Comparison of ENCODE assay signal across 11 cellular contexts in the genomic region with DNA sequence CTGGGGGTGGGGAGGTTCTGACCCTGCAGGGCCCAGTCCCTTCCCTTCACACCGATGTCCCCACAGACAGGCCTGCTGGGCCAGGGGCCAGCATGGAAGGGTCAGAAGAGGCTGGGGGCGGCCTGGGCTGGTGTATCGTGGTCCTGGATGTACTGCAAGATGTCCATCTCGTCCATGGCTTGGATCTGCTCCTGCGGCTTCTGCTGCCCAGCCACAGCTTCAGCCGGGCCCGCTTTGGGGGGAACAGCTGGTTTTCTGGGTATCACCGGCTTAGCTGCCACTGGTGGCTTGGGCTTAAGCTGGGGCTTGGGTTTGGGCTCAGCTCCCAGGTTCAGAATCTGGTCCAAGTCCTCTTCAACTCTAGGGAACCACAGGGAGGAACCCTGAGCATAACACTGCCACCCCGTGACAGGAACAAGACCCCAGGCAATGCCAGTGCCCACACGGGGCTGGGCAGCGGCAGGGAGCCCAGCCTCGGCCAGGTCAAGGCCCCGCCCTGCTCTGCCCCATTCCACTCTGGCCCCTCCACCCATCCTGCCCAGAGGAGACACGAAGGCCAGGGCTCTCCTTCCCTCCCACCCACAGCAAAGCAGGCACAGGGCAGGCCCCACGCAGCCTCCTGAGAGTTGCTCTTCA. TPM values are rescaled to one million over a fixed set of nuclear protein-coding genes. Genes with fewer than 3 reads are reported as not detected.
DNase-seq lines count a peak whose midpoint lies in the region; ATAC-seq and TF ChIP-seq lines count a peak whose summit lies in the region.
"Had no signal": no experiment of that assay in that cellular context is flagged by ENCODE, and none has a peak within 500 bp of the region (broad histone marks: within the 10 kb centered on the region; RNA-seq: fewer than 3 reads in every experiment).

No MANE protein-coding gene starts in this region.

- H3K27me3 ChIP-seq in RWPE2 (ENCODE audit: insufficient read depth, poor library complexity, severe bottlenecking) (no peaks in the 10 kb centered on the region), fibroblast of lung (ENCODE audit: control insufficient read depth, insufficient read depth, low read length) (no peaks in the 10 kb centered on the region), testis (no peaks in the 10 kb centered on the region)

- no peak overlapping the region for H3K4me2 ChIP-seq in fibroblast of lung (ENCODE audit: extremely low read depth, insufficient read depth, low read length)

- H3K36me3 ChIP-seq in RWPE2 (ENCODE audit: low read depth): no peaks in the 10 kb centered on the region
- H3K36me3 ChIP-seq in fibroblast of lung (ENCODE audit: control insufficient read depth, insufficient read depth, low read length): peaks cover 4% of the 10 kb centered on the region
- H3K36me3 ChIP-seq in testis (ENCODE audit: low read depth, missing control alignments): no peaks in the 10 kb centered on the region

- peaks cover 20% of the 10 kb centered on the region for H3K4me1 ChIP-seq in RWPE2 (ENCODE audit: insufficient read depth, poor library complexity, severe bottlenecking)
- H3K4me1 ChIP-seq in fibroblast of lung (ENCODE audit: control insufficient read depth, extremely low read depth, insufficient read depth, low read length): peaks cover 28% of the 10 kb centered on the region
- peaks cover 41% of the 10 kb centered on the region for H3K4me1 ChIP-seq in testis

- H2AFZ ChIP-seq in fibroblast of lung (ENCODE audit: low read length): no peak overlapping the region

- ATAC-seq in RWPE2 (ENCODE audit: low read depth) (no peak), GM21717 (IDR thresholded peaks at IDR 0.05; ENCODE audit: unreplicated experiment) (no peak)
- ATAC-seq: activated CD8-positive, alpha-beta memory T cell treated with anti-CD3 and anti-CD28 coated beads, Interleukin-2, amount 10 ng/mL, durations not matched to agents 7 days and 5 days had no signal

- H3K4me3 ChIP-seq in RWPE2 (ENCODE audit: severe bottlenecking) (no peak overlapping the region), fibroblast of lung (replicated peaks in 1 of 4; ENCODE audit: control extremely low read depth in 1 of 4, insufficient read depth in 1 of 4, low read depth in 3 of 4, low read length in 4 of 4) (no peak overlapping the region), testis (no peak overlapping the region)

- no peaks in the 10 kb centered on the region for H3K9me3 ChIP-seq in RWPE2 (ENCODE audit: severe bottlenecking)
- H3K9me3 ChIP-seq in fibroblast of lung (ENCODE audit: control insufficient read depth, insufficient read depth, low read depth, low read length): no peaks in the 10 kb centered on the region
- H3K9me3 ChIP-seq in testis: no peaks in the 10 kb centered on the region

- H3K79me2 ChIP-seq in fibroblast of lung (ENCODE audit: control insufficient read depth, insufficient read depth, low read length): no peaks in the 10 kb centered on the region

- peak overlapping the region; percentile 36 for H3K9ac ChIP-seq in fibroblast of lung (ENCODE audit: insufficient read depth, low read length)

- intact Hi-C loops in testis (cut with DNase I; ENCODE audit: low total_unique reads): no loop called here

- 78 to 87% methylated on average over 11 to 15 of the region's 15 CpGs for WGBS in testis, 2 donors

- peak; percentile 44 for DNase-seq in RWPE2 (ENCODE audit: low spot score)
- no peak for DNase-seq in fibroblast of lung (ENCODE audit: low read depth in 2 of 2)
- DNase-seq in myocyte (ENCODE audit: low read depth): peak; percentile 33
- DNase-seq in testis: no peak
- no peak for DNase-seq in DMS79 (lab: John Stamatoyannopoulos, UW)
- DNase-seq in A172 (ENCODE audit: low spot score): no peak
- DNase-seq in cerebellum (ENCODE audit: low spot score): no peak
- DNase-seq: activated CD8-positive, alpha-beta memory T cell treated with anti-CD3 and anti-CD28 coated beads, Interleukin-2, amount 10 ng/mL, durations not matched to agents 7 days and 5 days; COR-L47; NCI-H1105 treated with DMSO at 0.1 percent for 48 hours had no signal

- H3K27ac ChIP-seq in RWPE2 (ENCODE audit: poor library complexity, severe bottlenecking): peak overlapping the region; percentile 63
- H3K27ac ChIP-seq in fibroblast of lung (ENCODE audit: insufficient read depth, low read length): peak overlapping the region; percentile 92
- H3K27ac ChIP-seq in testis: peak overlapping the region; percentile 96

- no peaks in the 10 kb centered on the region for H4K20me1 ChIP-seq in fibroblast of lung (ENCODE audit: control insufficient read depth, extremely low read depth, insufficient read depth, low read length)

- no peak for TF ChIP-seq CTCF in RWPE2 (IDR thresholded peaks at IDR 0.05; ENCODE audit: poor library complexity, severe bottlenecking)
- TF ChIP-seq CTCF in fibroblast of lung (conservative IDR thresholded peaks at IDR 0.05 in 1 of 2, IDR thresholded peaks at IDR 0.05 in 1 of 2; ENCODE audit: low read depth in 1 of 2, low read length in 2 of 2): no peak
- TF ChIP-seq CTCF in testis (IDR thresholded peaks at IDR 0.05): no peak

- no peak for TF ChIP-seq POLR2A in testis (IDR thresholded peaks at IDR 0.05)

RNA-seq across cellular contexts. Expression of a gene that starts 31.9 kb away (rescaled TPM):
- 32.4 and 38.1 TPM in 2 replicates for total RNA-seq in fibroblast of lung
- 17.8 and 21.6 TPM in 2 replicates for polyA plus RNA-seq in fibroblast of lung
- 23.7 and 27.9 TPM in 2 replicates for polyA plus RNA-seq in fibroblast of lung (2012)
- polyA minus RNA-seq in fibroblast of lung (ENCODE audit: low replicate concordance): 29.4 and 34.9 TPM in 2 replicates
- total RNA-seq in myocyte: 24.9 and 35.0 TPM in 2 replicates
- 21.2 TPM for polyA plus RNA-seq in myocyte (2012)
- total RNA-seq in testis: 10 to 100 TPM; 23.5 to 31.6 TPM
- 25.0 TPM for polyA plus RNA-seq in testis (ENCODE audit: insufficient read depth, low read depth, low replicate concordance)
- total RNA-seq in A172 (2014; rRNA removed; shearing (Covaris generic)): 32.3 and 43.9 TPM in 2 replicates
- total RNA-seq in cerebellum: 10.0 TPM

RNA-seq across cellular contexts. Expression of a gene that starts 47.9 kb away (rescaled TPM):
- total RNA-seq in fibroblast of lung (under 0.01 and 0.33 TPM in 2 replicates), myocyte (not detected in 2 replicates), testis (1 to 10 TPM in 1 of 2 donors, under 1 TPM in 1; 0.62 to 1.1 TPM), cerebellum (0.45 TPM)
- polyA plus RNA-seq in fibroblast of lung (0.02 TPM in 1 of 2 replicates, not detected in the other), testis (ENCODE audit: insufficient read depth, low read depth, low replicate concordance) (0.69 TPM)
- polyA plus RNA-seq in fibroblast of lung (2012): 0.02 and 0.05 TPM in 2 replicates
- polyA minus RNA-seq in fibroblast of lung (ENCODE audit: low replicate concordance): 0.04 TPM in 2 replicates
- 0.05 TPM for polyA plus RNA-seq in myocyte (2012)
- 0.10 and 0.24 TPM in 2 replicates for total RNA-seq in A172 (2014; rRNA removed; shearing (Covaris generic))
- total RNA-seq: activated CD8-positive, alpha-beta memory T cell treated with anti-CD3 and anti-CD28 coated beads, Interleukin-2, amount 10 ng/mL, durations not matched to agents 7 days and 5 days had no signal

Comparison
In these comparisons a context has a peak if more than half of its experiments do, and no peak if none do; other contexts are left out.
1. DNase-seq: peak in RWPE2 (single experiment) and myocyte (single experiment); none in fibroblast of lung (0 of 2), testis (single experiment), DMS79 (single experiment), A172 (single experiment) and cerebellum (single experiment).
2. Peak in every context shown above with its lines, with median percentiles within 50 percentile points of each other: H3K27ac ChIP-seq.